8 cellular contexts compared by ENCODE assay signal in the genomic region with DNA sequence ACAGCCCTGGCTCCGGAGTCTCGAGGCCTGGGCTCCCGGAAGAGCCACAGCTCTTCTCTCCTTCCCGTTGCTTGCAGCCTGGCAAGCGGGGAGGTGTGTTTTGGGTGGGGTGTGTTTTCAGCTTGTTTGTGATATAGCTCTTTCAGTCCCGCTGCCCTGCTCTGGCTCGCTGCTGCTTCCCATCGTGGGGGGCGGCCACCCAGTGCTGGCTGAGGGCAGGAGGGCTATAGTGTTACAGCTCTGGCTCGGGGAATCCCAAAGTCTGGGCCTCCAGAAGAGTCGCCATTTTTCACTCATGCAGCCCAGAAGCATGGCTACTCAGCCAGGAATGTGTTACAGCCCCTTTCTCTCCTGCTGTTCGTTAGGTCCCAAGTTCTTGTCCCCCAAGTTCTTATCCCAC. TPM values are rescaled to one million over a fixed set of nuclear protein-coding genes. Genes with fewer than 3 reads are reported as not detected.
"Had no signal": no experiment of that assay in that cellular context is flagged by ENCODE, and none has a peak within 500 bp of the region (broad histone marks: within the 10 kb centered on the region; RNA-seq: fewer than 3 reads in every experiment).

No MANE protein-coding gene starts in this region.

- DNase-seq: GDM1, GF-D8 had no signal

- FAIRE-seq: G401.6, GM12878, GM12891, GM12892, GM18507, GM19239 had no signal

- H3K4me3 ChIP-seq: GM12878 had no signal

RNA-seq across cellular contexts. Expression of a gene that starts 24.6 kb away (rescaled TPM):
- total RNA-seq: GM12878 had no signal
